In the genomic region with DNA sequence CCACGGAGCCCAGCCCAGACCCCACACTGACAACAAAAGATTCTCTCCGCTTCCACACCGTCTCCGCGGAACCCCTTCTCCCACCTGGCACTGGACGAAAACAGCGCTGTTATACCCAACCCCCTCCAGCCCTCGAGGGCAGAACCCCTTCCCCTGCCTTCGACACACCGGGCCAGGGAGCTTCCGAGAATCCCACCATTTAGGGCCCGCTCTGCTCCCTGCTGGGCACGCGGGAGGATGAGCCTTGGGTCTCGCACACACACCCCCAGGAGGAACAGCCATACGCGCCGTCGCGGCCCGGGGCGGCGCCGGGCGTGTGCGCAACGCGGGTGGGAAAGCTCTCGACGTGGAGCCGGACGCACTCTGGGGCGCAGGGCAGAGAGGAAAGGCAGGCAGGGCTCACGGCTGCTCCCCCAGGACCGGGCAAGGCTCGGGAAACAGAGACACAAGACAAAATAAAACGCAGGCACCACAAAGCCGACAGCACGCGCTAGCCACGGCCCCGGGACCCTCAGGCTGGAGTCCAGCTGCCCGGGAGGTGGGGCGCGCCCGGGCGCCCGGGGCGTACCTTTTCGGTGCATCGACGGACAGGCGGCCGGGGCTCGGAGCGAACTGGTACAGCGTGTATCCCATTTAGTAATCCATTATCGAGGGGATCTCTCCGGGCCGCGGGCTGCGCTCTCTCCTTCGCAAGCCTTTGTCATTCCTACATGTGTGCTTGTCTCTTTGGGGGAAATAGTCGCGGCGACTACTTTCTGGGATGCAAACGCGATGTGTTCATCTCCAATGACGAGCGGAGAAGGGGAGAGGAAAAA, we compare ENCODE assay signal across 1 cellular context.
TF ChIP-seq lines count a peak whose summit lies in the region.

No MANE protein-coding gene starts in this region.

TF ChIP-seq in GM12878, 131 proteins besides CTCF, POLR2A, EP300 and RAD21 (continued from another document):
- TF ChIP-seq, protein P1, sequence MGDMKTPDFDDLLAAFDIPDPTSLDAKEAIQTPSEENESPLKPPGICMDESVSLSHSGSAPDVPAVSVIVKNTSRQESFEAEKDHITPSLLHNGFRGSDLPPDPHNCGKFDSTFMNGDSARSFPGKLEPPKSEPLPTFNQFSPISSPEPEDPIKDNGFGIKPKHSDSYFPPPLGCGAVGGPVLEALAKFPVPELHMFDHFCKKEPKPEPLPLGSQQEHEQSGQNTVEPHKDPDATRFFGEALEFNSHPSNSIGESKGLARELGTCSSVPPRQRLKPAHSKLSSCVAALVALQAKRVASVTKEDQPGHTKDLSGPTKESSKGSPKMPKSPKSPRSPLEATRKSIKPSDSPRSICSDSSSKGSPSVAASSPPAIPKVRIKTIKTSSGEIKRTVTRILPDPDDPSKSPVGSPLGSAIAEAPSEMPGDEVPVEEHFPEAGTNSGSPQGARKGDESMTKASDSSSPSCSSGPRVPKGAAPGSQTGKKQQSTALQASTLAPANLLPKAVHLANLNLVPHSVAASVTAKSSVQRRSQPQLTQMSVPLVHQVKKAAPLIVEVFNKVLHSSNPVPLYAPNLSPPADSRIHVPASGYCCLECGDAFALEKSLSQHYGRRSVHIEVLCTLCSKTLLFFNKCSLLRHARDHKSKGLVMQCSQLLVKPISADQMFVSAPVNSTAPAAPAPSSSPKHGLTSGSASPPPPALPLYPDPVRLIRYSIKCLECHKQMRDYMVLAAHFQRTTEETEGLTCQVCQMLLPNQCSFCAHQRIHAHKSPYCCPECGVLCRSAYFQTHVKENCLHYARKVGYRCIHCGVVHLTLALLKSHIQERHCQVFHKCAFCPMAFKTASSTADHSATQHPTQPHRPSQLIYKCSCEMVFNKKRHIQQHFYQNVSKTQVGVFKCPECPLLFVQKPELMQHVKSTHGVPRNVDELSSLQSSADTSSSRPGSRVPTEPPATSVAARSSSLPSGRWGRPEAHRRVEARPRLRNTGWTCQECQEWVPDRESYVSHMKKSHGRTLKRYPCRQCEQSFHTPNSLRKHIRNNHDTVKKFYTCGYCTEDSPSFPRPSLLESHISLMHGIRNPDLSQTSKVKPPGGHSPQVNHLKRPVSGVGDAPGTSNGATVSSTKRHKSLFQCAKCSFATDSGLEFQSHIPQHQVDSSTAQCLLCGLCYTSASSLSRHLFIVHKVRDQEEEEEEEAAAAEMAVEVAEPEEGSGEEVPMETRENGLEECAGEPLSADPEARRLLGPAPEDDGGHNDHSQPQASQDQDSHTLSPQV (IDR thresholded peaks at IDR 0.05): no peak
- TF ChIP-seq NBN (IDR thresholded peaks at IDR 0.05): no peak
- TF ChIP-seq YY1 (IDR thresholded peaks at IDR 0.05; ENCODE audit: low read depth, low read length): no peak
- no peak for TF ChIP-seq PAX5 (IDR thresholded peaks at IDR 0.05; ENCODE audit: borderline replicate concordance, low read depth, low read length)
- no peak for TF ChIP-seq SUZ12 (IDR thresholded peaks at IDR 0.05; ENCODE audit: unreplicated experiment)
- no peak for TF ChIP-seq NFIC (IDR thresholded peaks at IDR 0.05; ENCODE audit: low read depth, low read length)
- TF ChIP-seq CHD1 (IDR thresholded peaks at IDR 0.05; ENCODE audit: low read depth, low read length): no peak
- peak; percentile 50 for TF ChIP-seq IKZF1 (conservative IDR thresholded peaks at IDR 0.05)
- TF ChIP-seq, protein P2, sequence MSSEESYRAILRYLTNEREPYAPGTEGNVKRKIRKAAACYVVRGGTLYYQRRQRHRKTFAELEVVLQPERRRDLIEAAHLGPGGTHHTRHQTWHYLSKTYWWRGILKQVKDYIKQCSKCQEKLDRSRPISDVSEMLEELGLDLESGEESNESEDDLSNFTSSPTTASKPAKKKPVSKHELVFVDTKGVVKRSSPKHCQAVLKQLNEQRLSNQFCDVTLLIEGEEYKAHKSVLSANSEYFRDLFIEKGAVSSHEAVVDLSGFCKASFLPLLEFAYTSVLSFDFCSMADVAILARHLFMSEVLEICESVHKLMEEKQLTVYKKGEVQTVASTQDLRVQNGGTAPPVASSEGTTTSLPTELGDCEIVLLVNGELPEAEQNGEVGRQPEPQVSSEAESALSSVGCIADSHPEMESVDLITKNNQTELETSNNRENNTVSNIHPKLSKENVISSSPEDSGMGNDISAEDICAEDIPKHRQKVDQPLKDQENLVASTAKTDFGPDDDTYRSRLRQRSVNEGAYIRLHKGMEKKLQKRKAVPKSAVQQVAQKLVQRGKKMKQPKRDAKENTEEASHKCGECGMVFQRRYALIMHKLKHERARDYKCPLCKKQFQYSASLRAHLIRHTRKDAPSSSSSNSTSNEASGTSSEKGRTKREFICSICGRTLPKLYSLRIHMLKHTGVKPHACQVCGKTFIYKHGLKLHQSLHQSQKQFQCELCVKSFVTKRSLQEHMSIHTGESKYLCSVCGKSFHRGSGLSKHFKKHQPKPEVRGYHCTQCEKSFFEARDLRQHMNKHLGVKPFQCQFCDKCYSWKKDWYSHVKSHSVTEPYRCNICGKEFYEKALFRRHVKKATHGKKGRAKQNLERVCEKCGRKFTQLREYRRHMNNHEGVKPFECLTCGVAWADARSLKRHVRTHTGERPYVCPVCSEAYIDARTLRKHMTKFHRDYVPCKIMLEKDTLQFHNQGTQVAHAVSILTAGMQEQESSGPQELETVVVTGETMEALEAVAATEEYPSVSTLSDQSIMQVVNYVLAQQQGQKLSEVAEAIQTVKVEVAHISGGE (CRISPR knock-in tag; IDR thresholded peaks at IDR 0.05): no peak
- no peak for TF ChIP-seq RCOR1 (conservative IDR thresholded peaks at IDR 0.05; ENCODE audit: low read depth, low read length)
- TF ChIP-seq HDGF (IDR thresholded peaks at IDR 0.05): 0 out of 2 replicates have a peak, but pooled peaks have one; percentile 20
- TF ChIP-seq TCF7 (IDR thresholded peaks at IDR 0.05; ENCODE audit: borderline replicate concordance): no peak
- TF ChIP-seq TARDBP (IDR thresholded peaks at IDR 0.05; ENCODE audit: borderline replicate concordance): no peak
- TF ChIP-seq RAD51 (IDR thresholded peaks at IDR 0.05): no peak
- TF ChIP-seq, protein P3, sequence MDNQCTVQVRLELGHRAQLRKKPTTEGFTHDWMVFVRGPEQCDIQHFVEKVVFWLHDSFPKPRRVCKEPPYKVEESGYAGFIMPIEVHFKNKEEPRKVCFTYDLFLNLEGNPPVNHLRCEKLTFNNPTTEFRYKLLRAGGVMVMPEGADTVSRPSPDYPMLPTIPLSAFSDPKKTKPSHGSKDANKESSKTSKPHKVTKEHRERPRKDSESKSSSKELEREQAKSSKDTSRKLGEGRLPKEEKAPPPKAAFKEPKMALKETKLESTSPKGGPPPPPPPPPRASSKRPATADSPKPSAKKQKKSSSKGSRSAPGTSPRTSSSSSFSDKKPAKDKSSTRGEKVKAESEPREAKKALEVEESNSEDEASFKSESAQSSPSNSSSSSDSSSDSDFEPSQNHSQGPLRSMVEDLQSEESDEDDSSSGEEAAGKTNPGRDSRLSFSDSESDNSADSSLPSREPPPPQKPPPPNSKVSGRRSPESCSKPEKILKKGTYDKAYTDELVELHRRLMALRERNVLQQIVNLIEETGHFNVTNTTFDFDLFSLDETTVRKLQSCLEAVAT (IDR thresholded peaks at IDR 0.05): 0 out of 2 replicates have a peak, but pooled peaks have one; percentile 4
- TF ChIP-seq RB1 (IDR thresholded peaks at IDR 0.05; ENCODE audit: borderline replicate concordance): no peak
- no peak for TF ChIP-seq BRCA1 (IDR thresholded peaks at IDR 0.05; ENCODE audit: low read depth, low read length)
- no peak for TF ChIP-seq CHD4 (IDR thresholded peaks at IDR 0.05)
- TF ChIP-seq ZNF384 (IDR thresholded peaks at IDR 0.05; ENCODE audit: borderline replicate concordance, low read depth, low read length): no peak
- TF ChIP-seq BHLHE40 (IDR thresholded peaks at IDR 0.05; ENCODE audit: borderline replicate concordance in 1 of 2, low read depth in 2 of 2, low read length in 1 of 2): peak in 1 of 2 experiments; percentile 32; a peak in 1 of 4 replicates
- no peak for TF ChIP-seq NFYA (IDR thresholded peaks at IDR 0.05; ENCODE audit: borderline replicate concordance, low read depth, low read length)
- TF ChIP-seq HDAC2 (IDR thresholded peaks at IDR 0.05): no peak
- no peak for TF ChIP-seq CBX5 (IDR thresholded peaks at IDR 0.05; ENCODE audit: low read depth)
- no peak for TF ChIP-seq FOXK2 (IDR thresholded peaks at IDR 0.05)
- TF ChIP-seq SPI1 (IDR thresholded peaks at IDR 0.05; ENCODE audit: borderline replicate concordance, insufficient read depth, low read depth, low read length): no peak
- no peak for TF ChIP-seq KDM1A (IDR thresholded peaks at IDR 0.05; ENCODE audit: borderline replicate concordance)
- TF ChIP-seq, protein P4, sequence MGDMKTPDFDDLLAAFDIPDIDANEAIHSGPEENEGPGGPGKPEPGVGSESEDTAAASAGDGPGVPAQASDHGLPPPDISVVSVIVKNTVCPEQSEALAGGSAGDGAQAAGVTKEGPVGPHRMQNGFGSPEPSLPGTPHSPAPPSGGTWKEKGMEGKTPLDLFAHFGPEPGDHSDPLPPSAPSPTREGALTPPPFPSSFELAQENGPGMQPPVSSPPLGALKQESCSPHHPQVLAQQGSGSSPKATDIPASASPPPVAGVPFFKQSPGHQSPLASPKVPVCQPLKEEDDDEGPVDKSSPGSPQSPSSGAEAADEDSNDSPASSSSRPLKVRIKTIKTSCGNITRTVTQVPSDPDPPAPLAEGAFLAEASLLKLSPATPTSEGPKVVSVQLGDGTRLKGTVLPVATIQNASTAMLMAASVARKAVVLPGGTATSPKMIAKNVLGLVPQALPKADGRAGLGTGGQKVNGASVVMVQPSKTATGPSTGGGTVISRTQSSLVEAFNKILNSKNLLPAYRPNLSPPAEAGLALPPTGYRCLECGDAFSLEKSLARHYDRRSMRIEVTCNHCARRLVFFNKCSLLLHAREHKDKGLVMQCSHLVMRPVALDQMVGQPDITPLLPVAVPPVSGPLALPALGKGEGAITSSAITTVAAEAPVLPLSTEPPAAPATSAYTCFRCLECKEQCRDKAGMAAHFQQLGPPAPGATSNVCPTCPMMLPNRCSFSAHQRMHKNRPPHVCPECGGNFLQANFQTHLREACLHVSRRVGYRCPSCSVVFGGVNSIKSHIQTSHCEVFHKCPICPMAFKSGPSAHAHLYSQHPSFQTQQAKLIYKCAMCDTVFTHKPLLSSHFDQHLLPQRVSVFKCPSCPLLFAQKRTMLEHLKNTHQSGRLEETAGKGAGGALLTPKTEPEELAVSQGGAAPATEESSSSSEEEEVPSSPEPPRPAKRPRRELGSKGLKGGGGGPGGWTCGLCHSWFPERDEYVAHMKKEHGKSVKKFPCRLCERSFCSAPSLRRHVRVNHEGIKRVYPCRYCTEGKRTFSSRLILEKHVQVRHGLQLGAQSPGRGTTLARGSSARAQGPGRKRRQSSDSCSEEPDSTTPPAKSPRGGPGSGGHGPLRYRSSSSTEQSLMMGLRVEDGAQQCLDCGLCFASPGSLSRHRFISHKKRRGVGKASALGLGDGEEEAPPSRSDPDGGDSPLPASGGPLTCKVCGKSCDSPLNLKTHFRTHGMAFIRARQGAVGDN (IDR thresholded peaks at IDR 0.05): no peak
- no peak for TF ChIP-seq RBBP5 (conservative IDR thresholded peaks at IDR 0.05)
- TF ChIP-seq ATF7 (IDR thresholded peaks at IDR 0.05; ENCODE audit: low read depth): no peak
- no peak for TF ChIP-seq JUNB (IDR thresholded peaks at IDR 0.05)
- no peak for TF ChIP-seq ZNF217 (IDR thresholded peaks at IDR 0.05)
- TF ChIP-seq, protein P5, sequence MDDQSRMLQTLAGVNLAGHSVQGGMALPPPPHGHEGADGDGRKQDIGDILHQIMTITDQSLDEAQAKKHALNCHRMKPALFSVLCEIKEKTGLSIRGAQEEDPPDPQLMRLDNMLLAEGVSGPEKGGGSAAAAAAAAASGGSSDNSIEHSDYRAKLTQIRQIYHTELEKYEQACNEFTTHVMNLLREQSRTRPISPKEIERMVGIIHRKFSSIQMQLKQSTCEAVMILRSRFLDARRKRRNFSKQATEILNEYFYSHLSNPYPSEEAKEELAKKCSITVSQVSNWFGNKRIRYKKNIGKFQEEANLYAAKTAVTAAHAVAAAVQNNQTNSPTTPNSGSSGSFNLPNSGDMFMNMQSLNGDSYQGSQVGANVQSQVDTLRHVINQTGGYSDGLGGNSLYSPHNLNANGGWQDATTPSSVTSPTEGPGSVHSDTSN (IDR thresholded peaks at IDR 0.05; ENCODE audit: insufficient replicate concordance, low read depth, low read length): no peak
TF ChIP-seq in GM12878: peak in this region for 11.
